In genomic region chr10:95458014-95458413, GRCh38 we compare ENCODE assay signal across 21 cellular contexts.
DNase-seq lines count a peak whose midpoint lies in the region; TF ChIP-seq lines count a peak whose summit lies in the region.
"Had no signal": no experiment of that assay in that cellular context is flagged by ENCODE, and none has a peak within 500 bp of the region (broad histone marks: within the 10 kb centered on the region; RNA-seq: fewer than 3 reads in every experiment).

No MANE protein-coding gene starts in this region.

- WGBS in esophagus squamous epithelium, 2 donors = 75 to 84% methylated on average over 2 of the region's 2 CpGs
- no CpG with 5 or more reads among the region's 2 CpGs for WGBS in mesodermal cell (ENCODE audit: insufficient coverage in 2 of 2), 2 experiments

- TF ChIP-seq CTCF in esophagus squamous epithelium (IDR thresholded peaks at IDR 0.05) = no peak
- TF ChIP-seq CTCF in tibial artery (IDR thresholded peaks at IDR 0.05) = no peak

- H3K27me3 ChIP-seq in esophagus squamous epithelium = no peaks in the 10 kb centered on the region
- H3K27me3 ChIP-seq in tibial artery = no peaks in the 10 kb centered on the region
- H3K27me3 ChIP-seq: BLaER1, thyroid gland had no signal

- no peaks in the 10 kb centered on the region for H3K36me3 ChIP-seq in esophagus squamous epithelium
- H3K36me3 ChIP-seq in mesodermal cell (ENCODE audit: control insufficient read depth, insufficient read depth, low read length) = no peaks in the 10 kb centered on the region
- peaks cover 0 to 29% (median 14%) of the 10 kb centered on the region in 3 donors for H3K36me3 ChIP-seq in tibial artery
- H3K36me3 ChIP-seq: BLaER1, thyroid gland had no signal

- TF ChIP-seq POLR2A in esophagus squamous epithelium (IDR thresholded peaks at IDR 0.05) = no peak
- no peak for TF ChIP-seq POLR2A in erythroblast (IDR thresholded peaks at IDR 0.05; ENCODE audit: low read length)

- H3K9me3 ChIP-seq in esophagus squamous epithelium (no peaks in the 10 kb centered on the region), mesodermal cell (ENCODE audit: control insufficient read depth, low read length) (no peaks in the 10 kb centered on the region), tibial artery (no peaks in the 10 kb centered on the region)
- H3K9me3 ChIP-seq: BLaER1, thyroid gland had no signal

- H3K4me1 ChIP-seq in esophagus squamous epithelium = peaks cover 0 to 38% (median 10%) of the 10 kb centered on the region in 3 donors
- peaks cover 22% of the 10 kb centered on the region for H3K4me1 ChIP-seq in mesodermal cell (ENCODE audit: control insufficient read depth, insufficient read depth, low read length, poor library complexity, severe bottlenecking)
- peaks cover 0 to 100% (median 58%) of the 10 kb centered on the region in 4 donors for H3K4me1 ChIP-seq in tibial artery
- H3K4me1 ChIP-seq: BLaER1, parathyroid adenoma had no signal

- no peak overlapping the region for H3K4me3 ChIP-seq in esophagus squamous epithelium
- H3K4me3 ChIP-seq in mesodermal cell (ENCODE audit: extremely low read depth, insufficient read depth, low read length, poor library complexity, severe bottlenecking) = no peak overlapping the region
- no peak overlapping the region for H3K4me3 ChIP-seq in tibial artery
- H3K4me3 ChIP-seq: BLaER1, thyroid gland had no signal

- H3K27ac ChIP-seq in caudate nucleus (ENCODE audit: low read depth, low read length) = peak overlapping the region; percentile 60
- peak overlapping the region in 3 of 4 donors; percentile 1 to 87 (median 67) for H3K27ac ChIP-seq in esophagus squamous epithelium
- peak overlapping the region; percentile 47 for H3K27ac ChIP-seq in mesodermal cell (ENCODE audit: low read depth, low read length, severe bottlenecking)
- peak overlapping the region; percentile 80 to 91 for H3K27ac ChIP-seq in tibial artery
- H3K27ac ChIP-seq: BLaER1, parathyroid adenoma, thyroid gland had no signal

- intact Hi-C loops in esophagus squamous epithelium (cut with DNase I) (no loop called here), tibial artery (cut with DNase I; ENCODE audit: low total_unique reads) (no loop called here)

- DNase-seq in caudate nucleus (lab: John Stamatoyannopoulos, UW) (no peak), esophagus squamous epithelium (lab: John Stamatoyannopoulos, UW) (no peak), tibial artery (no peak), erythroblast (lab: John Stamatoyannopoulos, UW) (no peak), globus pallidus (ENCODE audit: low spot score) (no peak), NCI-H69 (lab: John Stamatoyannopoulos, UW) (no peak)
- DNase-seq: activated CD4-positive, alpha-beta memory T cell treated with anti-CD3 and anti-CD28 coated beads, Interleukin-2, amount 10 ng/mL, durations not matched to agents 7 days and 5 days; activated naive CD4-positive, alpha-beta T cell treated with anti-CD3 and anti-CD28 coated beads, Interleukin-2, amount 50 U/mL, for 16 hours; EL; KBM-7; mammary epithelial cell; NCI-H1105; NCI-H1930; NCI-H524 treated with DMSO at 0.1 percent for 48 hours; NK-92 treated with Interleukin-12 subunit alpha and Interleukin-12 subunit beta, amount 100 ng/mL, for 24 hours; SHP77 treated with DMSO at 0.1 percent for 48 hours; stimulated activated CD8-positive, alpha-beta memory T cell treated with anti-CD3 and anti-CD28 coated beads, Interleukin-4, amount 100 ng/mL, for 48 hours; thyroid gland had no signal
